ENCODE assay signal across 32 cellular contexts in the genomic region with DNA sequence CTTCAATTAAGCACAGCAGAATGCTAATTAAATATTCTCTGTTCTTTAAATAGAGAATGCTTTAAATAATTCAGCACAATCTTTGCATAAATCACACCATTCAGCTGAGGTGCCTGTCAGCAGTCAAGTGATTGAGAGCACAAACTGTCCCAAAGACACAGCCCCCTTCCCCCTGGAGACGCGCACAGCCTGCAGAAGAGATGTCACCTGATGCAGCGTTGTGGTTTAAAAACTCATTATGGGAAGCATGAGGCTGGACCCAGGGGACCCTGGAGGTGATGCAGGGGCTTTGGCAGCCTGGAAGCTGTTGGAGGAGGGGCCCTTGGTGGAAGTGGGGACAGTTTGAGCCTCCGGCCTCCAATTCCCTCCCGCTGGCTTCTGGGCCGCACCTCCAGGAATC.
A peak's percentile ranks its signal among the peaks of the same experiment; 100 is the strongest.
DNase-seq lines count a peak whose midpoint lies in the region; ATAC-seq, FAIRE-seq and TF ChIP-seq lines count a peak whose summit lies in the region.
"Had no signal": no experiment of that assay in that cellular context is flagged by ENCODE, and none has a peak within 500 bp of the region (broad histone marks: within the 10 kb centered on the region; RNA-seq: fewer than 3 reads in every experiment).

No MANE protein-coding gene starts in this region.

- H3K4me2 ChIP-seq in H1 (ENCODE audit: insufficient read depth in 1 of 2, low read depth in 2 of 2, low read length in 2 of 2) (no peak overlapping the region), mammary epithelial cell (ENCODE audit: insufficient read depth, low read depth, low read length) (no peak overlapping the region)

- H4K8ac ChIP-seq in H1 (ENCODE audit: extremely low read depth, insufficient read depth, low read length), result peak overlapping the region; percentile 16; the same call in 1 of the 2 replicates

- H3K4me3 ChIP-seq in H1 (ENCODE audit: extremely low read depth in 1 of 4, insufficient read depth in 2 of 4, low read depth in 3 of 4, low read length in 4 of 4), result no peak overlapping the region
- H3K4me3 ChIP-seq in mammary epithelial cell (replicated peaks in 1 of 3; ENCODE audit: insufficient read depth in 1 of 3, low read depth in 2 of 3, low read length in 3 of 3), result no peak overlapping the region
- H3K4me3 ChIP-seq: cardiac muscle cell, colonic mucosa, right atrium auricular region, SK-N-MC, thoracic aorta had no signal

- H4K20me1 ChIP-seq in H1 (replicated peaks in 1 of 2; ENCODE audit: control insufficient read depth in 1 of 2, insufficient read depth in 2 of 2, low read length in 2 of 2) (no peaks in the 10 kb centered on the region), mammary epithelial cell (ENCODE audit: insufficient read depth, low read length) (no peaks in the 10 kb centered on the region)

- no peak for FAIRE-seq in H1 (lab: Jason Lieb, UNC)
- FAIRE-seq: A204.1, astrocyte, GM12892, TTC549 had no signal

- no peak overlapping the region for H2BK15ac ChIP-seq in H1 (ENCODE audit: low read length)

- no peaks in the 10 kb centered on the region for H3K4me1 ChIP-seq in H1 (replicated peaks in 1 of 4; ENCODE audit: control insufficient read depth in 3 of 4, insufficient read depth in 4 of 4, low read length in 3 of 4)
- no peaks in the 10 kb centered on the region for H3K4me1 ChIP-seq in mammary epithelial cell (ENCODE audit: insufficient read depth, low read length)
- H3K4me1 ChIP-seq: colonic mucosa had no signal

- in situ Hi-C loops in mammary epithelial cell (cut with MboI; ENCODE audit: low sequenced_read_pairs in 2 of 2), result no loop called here

- no peak overlapping the region for H2BK120ac ChIP-seq in H1 (replicated peaks; ENCODE audit: low read depth, low read length)

- H3K4ac ChIP-seq in H1 (replicated peaks; ENCODE audit: insufficient read length, low read depth, low read length), result no peak overlapping the region

- no peaks in the 10 kb centered on the region for H3K27me3 ChIP-seq in H1 (replicated peaks in 1 of 4; ENCODE audit: control insufficient read depth in 3 of 4, extremely low read depth in 1 of 4, insufficient read depth in 3 of 4, low read length in 3 of 4)
- H3K27me3 ChIP-seq in mammary epithelial cell (ENCODE audit: insufficient read depth, low read length), result no peaks in the 10 kb centered on the region
- H3K27me3 ChIP-seq: cardiac muscle cell, colonic mucosa, right atrium auricular region had no signal

- H3K23me2 ChIP-seq in H1 (ENCODE audit: low read depth, low read length), result peaks cover 13% of the 10 kb centered on the region; the same call in 1 of the 2 replicates

- H3K79me1 ChIP-seq in H1 (ENCODE audit: low read depth, low read length), result no peaks in the 10 kb centered on the region

- intact Hi-C loops in activated naive CD4-positive, alpha-beta T cell treated with anti-CD3 and anti-CD28 coated beads for 36 hours (cut with micrococcal nuclease), result loop anchor here (5.0 kb wide), 3 partner anchors 125 to 280 kb away; a partner anchor contains a TSS
- intact Hi-C loops in mammary epithelial cell (cut with micrococcal nuclease), result loop anchor here (2.0 kb wide), 1 partner anchor 89 kb away; no protein-coding TSS in a partner anchor

- H4K91ac ChIP-seq in H1 (replicated peaks; ENCODE audit: insufficient read length, low read length), result no peak overlapping the region

- H3K23ac ChIP-seq in H1 (ENCODE audit: insufficient read length), result no peak overlapping the region

- no peak for TF ChIP-seq POLR2A in H1 (IDR thresholded peaks at IDR 0.05; ENCODE audit: control extremely low read depth in 1 of 2, low read depth in 2 of 2, low read length in 2 of 2)

- TF ChIP-seq EP300 in H1 (IDR thresholded peaks at IDR 0.05; ENCODE audit: borderline replicate concordance in 1 of 2, low read depth in 2 of 2, low read length in 2 of 2), result no peak

- peaks cover 20% of the 10 kb centered on the region for H3K36me3 Mint-ChIP-seq in activated naive CD4-positive, alpha-beta T cell treated with anti-CD3 and anti-CD28 coated beads for 36 hours (ENCODE audit: low read depth)
- peaks cover 54% of the 10 kb centered on the region for H3K36me3 Mint-ChIP-seq in stimulated activated memory B cell treated with anti-CD40 and anti-IgM and Interleukin-4, amounts not matched to agents 10 μg/mL and 1 μg/mL and 100 μg/mL, for 72 hours

- no peak overlapping the region for H2BK5ac ChIP-seq in H1 (ENCODE audit: low read depth, low read length)

- H3K56ac ChIP-seq in H1 (replicated peaks; ENCODE audit: insufficient read length, low read depth, low read length), result no peak overlapping the region

- H2BK12ac ChIP-seq in H1 (ENCODE audit: low read depth, low read length), result no peak overlapping the region

- no peak for TF ChIP-seq RAD21 in H1 (IDR thresholded peaks at IDR 0.05 in 1 of 2, conservative IDR thresholded peaks at IDR 0.05 in 1 of 2; ENCODE audit: low read depth in 2 of 2, low read length in 2 of 2)

- ATAC-seq in stimulated activated memory B cell treated with anti-CD40 and anti-IgM and Interleukin-4, amounts not matched to agents 10 μg/mL and 1 μg/mL and 100 μg/mL, for 72 hours, result no peak
- no peak for ATAC-seq in GM21619 (IDR thresholded peaks at IDR 0.05; ENCODE audit: unreplicated experiment)
- ATAC-seq: stimulated activated naive CD8-positive, alpha-beta T cell treated with anti-CD3 and anti-CD28 coated beads, Interleukin-15, amount 100 ng/mL, for 72 hours had no signal

- H3K36me3 ChIP-seq in H1 (ENCODE audit: control insufficient read depth in 2 of 4, insufficient read depth in 4 of 4, low read length in 3 of 4), result no peaks in the 10 kb centered on the region
- H3K36me3 ChIP-seq in mammary epithelial cell (ENCODE audit: insufficient read depth, low read length), result no peaks in the 10 kb centered on the region
- H3K36me3 ChIP-seq: cardiac muscle cell, colonic mucosa, right atrium auricular region, thoracic aorta had no signal

- H3K14ac ChIP-seq in H1 (ENCODE audit: insufficient read length), result no peak overlapping the region

- no peak overlapping the region for H3K18ac ChIP-seq in H1 (ENCODE audit: extremely low read depth, low read length)

- DNase-seq in activated naive CD4-positive, alpha-beta T cell treated with anti-CD3 and anti-CD28 coated beads, Interleukin-2, amount 50 U/mL, for 16 hours, result peak; percentile 4
- DNase-seq in activated naive CD4-positive, alpha-beta T cell treated with anti-CD3 and anti-CD28 coated beads for 36 hours, result no peak
- DNase-seq in NCI-H1436 treated with DMSO at 0.1 percent for 48 hours (lab: John Stamatoyannopoulos, UW), result peak; percentile 53
- DNase-seq in H1 (ENCODE audit: low read depth in 1 of 2, low spot score in 2 of 2), result no peak
- DNase-seq in mammary epithelial cell, result no peak
- no peak for DNase-seq in COLO668 (lab: John Stamatoyannopoulos, UW; ENCODE audit: unreplicated experiment)
- DNase-seq: activated CD4-positive, alpha-beta T cell treated with anti-CD3 and anti-CD28 coated beads for 1 hour; activated CD8-positive, alpha-beta memory T cell treated with anti-CD3 and anti-CD28 coated beads for 24 hours; activated T-cell treated with anti-CD3 and anti-CD28 coated beads for 4 hours; colonic mucosa; effector memory CD4-positive, alpha-beta T cell; H9; mesendoderm; NCI-H146; NCI-H2107; NCI-H510A; stimulated activated CD4-positive, alpha-beta T cell treated with anti-CD3 and anti-CD28 coated beads, Interleukin-2, amount 100 ng/mL, for 24 hours; stimulated activated naive CD8-positive, alpha-beta T cell treated with anti-CD3 and anti-CD28 coated beads, Interleukin-15, amount 100 ng/mL, for 72 hours had no signal

- 97% methylated on average over 6 of the region's 6 CpGs; no CpG with 5 or more reads in 1 of the 2 experiments for WGBS in H1 (ENCODE audit: extremely low coverage in 1 of 2, insufficient coverage in 1 of 2, insufficient read length in 1 of 2, insufficient replicate concordance in 2 of 2, low coverage in 1 of 2, low lambda C conversion rate in 2 of 2, missing lambda C conversion rate in 1 of 2), 2 experiments
- 68% methylated on average over 4 of the region's 6 CpGs for WGBS in mammary epithelial cell (ENCODE audit: low coverage, missing lambda C conversion rate)

- H4K5ac ChIP-seq in H1 (ENCODE audit: insufficient read length, low read depth, low read length), result no peak overlapping the region

- no peaks in the 10 kb centered on the region; a peak in 1 of 4 replicates for H3K9me3 ChIP-seq in H1 (ENCODE audit: insufficient read depth in 2 of 2, low read depth in 1 of 2, low read length in 1 of 2)
- peaks cover 5% of the 10 kb centered on the region for H3K9me3 ChIP-seq in mammary epithelial cell (replicated peaks; ENCODE audit: insufficient read depth, low read length)
- H3K9me3 ChIP-seq: colonic mucosa, right atrium auricular region, thoracic aorta had no signal

- TF ChIP-seq CTCF in H1 (IDR thresholded peaks at IDR 0.05; ENCODE audit: control extremely low read depth in 1 of 3, insufficient read depth in 1 of 3, low read depth in 1 of 3, low read length in 3 of 3) (no peak), mammary epithelial cell (conservative IDR thresholded peaks at IDR 0.05 in 1 of 2, IDR thresholded peaks at IDR 0.05 in 1 of 2; ENCODE audit: extremely low read depth in 1 of 2, insufficient read depth in 1 of 2, low read depth in 1 of 2, low read length in 2 of 2) (no peak)

- H2AFZ ChIP-seq in H1 (ENCODE audit: low read length) (no peak overlapping the region), mammary epithelial cell (ENCODE audit: low read depth, low read length) (no peak overlapping the region)

- no peak overlapping the region for H2AK5ac ChIP-seq in H1 (ENCODE audit: low read depth, low read length)

- H3K27me3 Mint-ChIP-seq in activated naive CD4-positive, alpha-beta T cell treated with anti-CD3 and anti-CD28 coated beads for 36 hours (ENCODE audit: low read depth), result no peaks in the 10 kb centered on the region
- H3K27me3 Mint-ChIP-seq in stimulated activated memory B cell treated with anti-CD40 and anti-IgM and Interleukin-4, amounts not matched to agents 10 μg/mL and 1 μg/mL and 100 μg/mL, for 72 hours, result no peaks in the 10 kb centered on the region
- H3K27me3 Mint-ChIP-seq: CD8-positive, alpha-beta memory T cell; stimulated activated naive CD8-positive, alpha-beta T cell treated with anti-CD3 and anti-CD28 coated beads, Interleukin-15, amount 100 ng/mL, for 72 hours had no signal

- no peak overlapping the region for H3K27ac Mint-ChIP-seq in activated naive CD4-positive, alpha-beta T cell treated with anti-CD3 and anti-CD28 coated beads for 36 hours
- H3K27ac Mint-ChIP-seq in stimulated activated memory B cell treated with anti-CD40 and anti-IgM and Interleukin-4, amounts not matched to agents 10 μg/mL and 1 μg/mL and 100 μg/mL, for 72 hours, result peak overlapping the region; percentile 47
- H3K27ac Mint-ChIP-seq: activated T-helper 2 cell treated with anti-CD3 and anti-CD28 coated beads, Interferon-gamma antibody, Interleukin-2, Interleukin-4, amounts not matched to agents 10 μg/mL and 5 μg/mL and 100 μg/mL, durations not matched to agents 14 hours and 24 hours and 36 hours; H9; stimulated activated naive CD8-positive, alpha-beta T cell treated with anti-CD3 and anti-CD28 coated beads, Interleukin-15, amount 100 ng/mL, for 72 hours; T-helper 1 cell treated with Interleukin-12 subunit alpha and Interleukin-12 subunit beta and Interleukin-4 antibody, amounts not matched to agents 30 μg/mL and 1 μg/mL, for 36 hours had no signal

- no peak overlapping the region for H3K9ac ChIP-seq in H1 (replicated peaks in 1 of 4; ENCODE audit: extremely low read depth in 1 of 4, low read depth in 3 of 4, low read length in 3 of 4)
- H3K9ac ChIP-seq in mammary epithelial cell (ENCODE audit: insufficient read depth, low read length), result no peak overlapping the region

- CTCF ChIA-PET in activated naive CD4-positive, alpha-beta T cell treated with anti-CD3 and anti-CD28 coated beads for 36 hours (lab: Charles Lee), result no interaction called here
- CTCF ChIA-PET in H1 (lab: Charles Lee; ENCODE audit: partially characterized antibody), result interaction anchor here (0.6 to 0.7 kb wide), 2 partner anchors 14 to 1382 kb away, joined by 3 to 4 read pairs; no protein-coding TSS in a partner anchor
- CTCF ChIA-PET in mammary epithelial cell (lab: Charles Lee; ENCODE audit: low non-redundant PET), result no interaction called here

- peaks cover 34% of the 10 kb centered on the region for H3K4me1 Mint-ChIP-seq in activated naive CD4-positive, alpha-beta T cell treated with anti-CD3 and anti-CD28 coated beads for 36 hours (ENCODE audit: low read depth)
- H3K4me1 Mint-ChIP-seq in stimulated activated memory B cell treated with anti-CD40 and anti-IgM and Interleukin-4, amounts not matched to agents 10 μg/mL and 1 μg/mL and 100 μg/mL, for 72 hours, result peaks cover 61% of the 10 kb centered on the region

- H3K4me3 Mint-ChIP-seq in activated naive CD4-positive, alpha-beta T cell treated with anti-CD3 and anti-CD28 coated beads for 36 hours, result no peak overlapping the region
- H3K4me3 Mint-ChIP-seq in stimulated activated memory B cell treated with anti-CD40 and anti-IgM and Interleukin-4, amounts not matched to agents 10 μg/mL and 1 μg/mL and 100 μg/mL, for 72 hours, result no peak overlapping the region
- H3K4me3 Mint-ChIP-seq: CD8-positive, alpha-beta memory T cell; H9; T-helper 1 cell treated with Interleukin-12 subunit alpha and Interleukin-12 subunit beta and Interleukin-4 antibody, amounts not matched to agents 30 μg/mL and 1 μg/mL, for 36 hours had no signal

- H3K27ac ChIP-seq in H1 (ENCODE audit: low read depth, low read length) (no peak overlapping the region), mammary epithelial cell (ENCODE audit: insufficient read depth, low read depth, low read length) (no peak overlapping the region)
- H3K27ac ChIP-seq: cardiac muscle cell, colonic mucosa, epithelial cell of prostate, right atrium auricular region, SK-N-MC, thoracic aorta had no signal

- H3K79me2 ChIP-seq in H1 (ENCODE audit: control insufficient read depth in 1 of 2, insufficient read depth in 2 of 2, low read length in 2 of 2) (no peaks in the 10 kb centered on the region), mammary epithelial cell (ENCODE audit: insufficient read depth, low read length) (no peaks in the 10 kb centered on the region)

- peaks cover 3% of the 10 kb centered on the region for H3K9me3 Mint-ChIP-seq in activated naive CD4-positive, alpha-beta T cell treated with anti-CD3 and anti-CD28 coated beads for 36 hours
- peaks cover 11% of the 10 kb centered on the region for H3K9me3 Mint-ChIP-seq in stimulated activated memory B cell treated with anti-CD40 and anti-IgM and Interleukin-4, amounts not matched to agents 10 μg/mL and 1 μg/mL and 100 μg/mL, for 72 hours
- H3K9me3 Mint-ChIP-seq: activated T-helper 2 cell treated with anti-CD3 and anti-CD28 coated beads, Interferon-gamma antibody, Interleukin-2, Interleukin-4, amounts not matched to agents 10 μg/mL and 5 μg/mL and 100 μg/mL, durations not matched to agents 14 hours and 24 hours and 36 hours; CD8-positive, alpha-beta memory T cell had no signal

- no TSS peak for BruUV-seq in mammary epithelial cell (replicated peaks; lab: Mats Ljungman, UMichigan)

- no peak overlapping the region for H2BK20ac ChIP-seq in H1 (ENCODE audit: low read length)

- dilution Hi-C loops in mammary epithelial cell (cut with HindIII; ENCODE audit: low sequenced_read_pairs), result no loop called here

- POLR2A ChIA-PET in H1 (lab: Charles Lee; ENCODE audit: partially characterized antibody), result no interaction called here

Comparison
In these comparisons a context has a peak if more than half of its experiments do, and no peak if none do; other contexts are left out.
1. DNase-seq: peak in activated naive CD4-positive, alpha-beta T cell treated with anti-CD3 and anti-CD28 coated beads, Interleukin-2, amount 50 U/mL, for 16 hours (single experiment) and NCI-H1436 treated with DMSO at 0.1 percent for 48 hours (single experiment); none in activated naive CD4-positive, alpha-beta T cell treated with anti-CD3 and anti-CD28 coated beads for 36 hours (single experiment), H1 (0 of 2), mammary epithelial cell (single experiment) and COLO668 (single experiment).